In genomic region chr6:3410385-3411360, GRCh38 we compare ENCODE assay signal across 8 cellular contexts.
DNase-seq lines count a peak whose midpoint lies in the region; ATAC-seq and TF ChIP-seq lines count a peak whose summit lies in the region.

No MANE protein-coding gene starts in this region.

- no peaks in the 10 kb centered on the region for H3K9me2 ChIP-seq in DOHH2 (replicated peaks; ENCODE audit: control insufficient read depth, low read length)

- no peak overlapping the region for H3K27ac ChIP-seq in DOHH2 (ENCODE audit: low read depth, low read length)

- H3K79me2 ChIP-seq in DOHH2 (ENCODE audit: control insufficient read depth, low read length) = no peaks in the 10 kb centered on the region

- H3K4me1 ChIP-seq in DOHH2 (ENCODE audit: control insufficient read depth, low read length) = no peaks in the 10 kb centered on the region

- H3K9me3 ChIP-seq in DOHH2 (ENCODE audit: control insufficient read depth, insufficient read depth, low read length) = no peaks in the 10 kb centered on the region

- H3K4me3 ChIP-seq in DOHH2 (ENCODE audit: low read length) = no peak overlapping the region

- no peaks in the 10 kb centered on the region for H4K20me1 ChIP-seq in DOHH2 (ENCODE audit: control insufficient read depth, insufficient read depth, low read depth, low read length)

- no peak overlapping the region for H3K4me2 ChIP-seq in DOHH2 (ENCODE audit: low read length)

- no peaks in the 10 kb centered on the region for H3K27me3 ChIP-seq in DOHH2 (ENCODE audit: control insufficient read depth, low read length)

- no peak for ATAC-seq in GM21528 (IDR thresholded peaks at IDR 0.05; ENCODE audit: low FRiP score, unreplicated experiment)

- H3F3A ChIP-seq in DOHH2 (ENCODE audit: control insufficient read depth, insufficient read depth) = no peaks in the 10 kb centered on the region

- TF ChIP-seq CTCF in DOHH2 (IDR thresholded peaks at IDR 0.05; ENCODE audit: low read depth, low read length, poor library complexity, severe bottlenecking) (peak; percentile 95), LNCAP (IDR thresholded peaks at IDR 0.05) (peak; percentile 64)

- H3K36me3 ChIP-seq in DOHH2 (ENCODE audit: control insufficient read depth, low read length) = no peaks in the 10 kb centered on the region

- peak in 4 of 5 donors; percentile 30 to 62 (median 40) for DNase-seq in T-helper 1 cell
- DNase-seq in amygdala (lab: John Stamatoyannopoulos, UW) = peak in 29 of 56 donors; percentile 9 to 76 (median 35)
- DNase-seq in hypothalamus (lab: John Stamatoyannopoulos, UW) = peak in 34 of 51 donors; percentile 7 to 76 (median 40)
- peak; percentile 60 for DNase-seq in stimulated activated CD4-positive, alpha-beta T cell treated with anti-CD3 and anti-CD28 coated beads, Interleukin-12 subunit alpha, Interleukin-12 subunit beta, amount 100 ng/mL, for 4 hours
- DNase-seq in middle frontal gyrus (ENCODE audit: extremely low spot score, low spot score) = no peak
